19 cellular contexts compared by ENCODE assay signal in the genomic region with DNA sequence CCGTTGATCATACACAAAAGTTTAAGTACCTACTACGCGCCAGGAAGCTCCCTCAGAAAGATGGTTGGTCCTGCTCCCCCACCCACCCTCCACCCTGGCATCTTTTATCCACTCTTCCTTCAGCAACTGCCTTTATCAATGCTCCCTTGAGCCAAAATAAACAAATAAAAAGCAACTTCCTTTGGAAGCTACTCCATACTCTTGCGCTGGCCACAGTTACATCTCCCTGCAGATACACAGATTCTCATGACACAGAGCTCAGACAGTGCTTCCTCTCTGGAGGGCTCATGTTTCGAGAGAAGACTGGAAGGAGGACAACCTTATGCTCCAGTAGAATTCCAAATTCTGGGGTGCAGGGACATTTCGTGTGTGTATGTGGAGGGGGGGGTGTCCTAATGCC. TPM values are rescaled to one million over a fixed set of nuclear protein-coding genes. Genes with fewer than 3 reads are reported as not detected.
DNase-seq lines count a peak whose midpoint lies in the region; TF ChIP-seq lines count a peak whose summit lies in the region.
"Had no signal": no experiment of that assay in that cellular context is flagged by ENCODE, and none has a peak within 500 bp of the region (broad histone marks: within the 10 kb centered on the region; RNA-seq: fewer than 3 reads in every experiment).

No MANE protein-coding gene starts in this region.

- no peaks in the 10 kb centered on the region for H3K9me3 Mint-ChIP-seq in activated CD4-positive, alpha-beta T cell treated with anti-CD3 and anti-CD28 coated beads, Interleukin-2, amount 10 ng/mL, durations not matched to agents 24 days and 14 days
- H3K9me3 Mint-ChIP-seq: CD8-positive, alpha-beta T cell had no signal

- no peak overlapping the region for H3K4ac ChIP-seq in mesenchymal stem cell (ENCODE audit: low read depth in 1 of 2, low read length in 2 of 2)

- no peaks in the 10 kb centered on the region for H3K36me3 Mint-ChIP-seq in activated CD4-positive, alpha-beta T cell treated with anti-CD3 and anti-CD28 coated beads, Interleukin-2, amount 10 ng/mL, durations not matched to agents 24 days and 14 days (ENCODE audit: low read depth)
- H3K36me3 Mint-ChIP-seq: CD8-positive, alpha-beta T cell had no signal

- no peak for DNase-seq in activated CD4-positive, alpha-beta T cell treated with anti-CD3 and anti-CD28 coated beads, Interleukin-2, amount 10 ng/mL, durations not matched to agents 24 days and 14 days
- no peak for DNase-seq in activated CD4-positive, alpha-beta T cell treated with anti-CD3 and anti-CD28 coated beads, Interleukin-2, amount 50 U/mL, for 4 hours
- peak; percentile 58 for DNase-seq in LNCaP clone FGC (ENCODE audit: low read depth)
- peak; percentile 35 for DNase-seq in brain microvascular endothelial cell
- DNase-seq in mesenchymal stem cell, result peak; percentile 28
- no peak for DNase-seq in stomach
- no peak for DNase-seq in NCI-H1048 (lab: John Stamatoyannopoulos, UW)
- no peak for DNase-seq in inferior parietal cortex (ENCODE audit: extremely low spot score)
- DNase-seq: Calu3; CD8-positive, alpha-beta T cell; DMS53; GOT3; KG1; NCI-H1092 treated with DMSO at 0.1 percent for 48 hours; NCI-H146; NCI-H2081 had no signal

- H3K4me2 ChIP-seq in mesenchymal stem cell (ENCODE audit: low read length, poor library complexity, severe bottlenecking), result no peak overlapping the region
- H3K4me2 ChIP-seq: A549, BLaER1 had no signal

- H3K9me3 ChIP-seq in mesenchymal stem cell (ENCODE audit: control insufficient read depth, low read length) (no peaks in the 10 kb centered on the region), stomach (no peaks in the 10 kb centered on the region)
- H3K9me3 ChIP-seq: A549, BLaER1, SJSA1 had no signal

- H3K36me3 ChIP-seq in brain microvascular endothelial cell (replicated peaks), result no peaks in the 10 kb centered on the region
- no peaks in the 10 kb centered on the region for H3K36me3 ChIP-seq in mesenchymal stem cell (ENCODE audit: control insufficient read depth in 1 of 2, insufficient read depth in 2 of 2, low read depth in 1 of 2, low read length in 2 of 2)
- H3K36me3 ChIP-seq in stomach, result no peaks in the 10 kb centered on the region
- H3K36me3 ChIP-seq: BLaER1 had no signal

- H2BK15ac ChIP-seq in mesenchymal stem cell (ENCODE audit: low read depth, poor library complexity, severe bottlenecking), result no peak overlapping the region

- no peak overlapping the region for H3K4me3 Mint-ChIP-seq in activated CD4-positive, alpha-beta T cell treated with anti-CD3 and anti-CD28 coated beads, Interleukin-2, amount 10 ng/mL, durations not matched to agents 24 days and 14 days
- H3K4me3 Mint-ChIP-seq: CD8-positive, alpha-beta T cell had no signal

- H3K27me3 Mint-ChIP-seq in activated CD4-positive, alpha-beta T cell treated with anti-CD3 and anti-CD28 coated beads, Interleukin-2, amount 10 ng/mL, durations not matched to agents 24 days and 14 days, result peaks cover 27% of the 10 kb centered on the region

- peaks cover 9% of the 10 kb centered on the region for H3K79me1 ChIP-seq in mesenchymal stem cell (replicated peaks; ENCODE audit: low read length, poor library complexity, severe bottlenecking)

- no peak overlapping the region for H3K9ac ChIP-seq in mesenchymal stem cell (ENCODE audit: low read length)
- H3K9ac ChIP-seq: BLaER1 had no signal

- H4K8ac ChIP-seq in mesenchymal stem cell (ENCODE audit: low read length), result no peak overlapping the region

- H3K27ac Mint-ChIP-seq in activated CD4-positive, alpha-beta T cell treated with anti-CD3 and anti-CD28 coated beads, Interleukin-2, amount 10 ng/mL, durations not matched to agents 24 days and 14 days, result peak overlapping the region; percentile 26
- H3K27ac Mint-ChIP-seq: CD8-positive, alpha-beta T cell had no signal

- no peak overlapping the region for H3K23ac ChIP-seq in mesenchymal stem cell (ENCODE audit: low read length in 2 of 2)

- TF ChIP-seq POLR2A in stomach (IDR thresholded peaks at IDR 0.05), result no peak

- in situ Hi-C loops in brain microvascular endothelial cell (cut with HindIII; ENCODE audit: low pct_ligation_motif_present, low sequenced_read_pairs), result no loop called here

- no peak overlapping the region for H2AFZ ChIP-seq in mesenchymal stem cell (ENCODE audit: low read depth, low read length)

- WGBS in mesenchymal stem cell, result 73% methylated on average over 5 of the region's 6 CpGs
- 44 to 53% (median 46%) methylated on average over 6 of the region's 6 CpGs for WGBS in stomach, 5 donors

- H2BK5ac ChIP-seq in mesenchymal stem cell (ENCODE audit: low read depth, low read length, poor library complexity, severe bottlenecking), result no peak overlapping the region

- intact Hi-C loops in activated CD4-positive, alpha-beta T cell treated with anti-CD3 and anti-CD28 coated beads, Interleukin-2, amount 10 ng/mL, durations not matched to agents 24 days and 14 days (cut with micrococcal nuclease), result no loop called here
- intact Hi-C loops in stomach (cut with DNase I; ENCODE audit: low total_unique reads), result no loop called here

- peaks cover 29% of the 10 kb centered on the region for H3K4me1 ChIP-seq in mesenchymal stem cell (ENCODE audit: control insufficient read depth, insufficient read depth, low read depth, low read length)
- H3K4me1 ChIP-seq in stomach, result peaks cover 29 to 39% (median 34%) of the 10 kb centered on the region in 4 donors

- TF ChIP-seq EP300 in stomach (IDR thresholded peaks at IDR 0.05), result no peak

- no peaks in the 10 kb centered on the region for H3K4me1 Mint-ChIP-seq in activated CD4-positive, alpha-beta T cell treated with anti-CD3 and anti-CD28 coated beads, Interleukin-2, amount 10 ng/mL, durations not matched to agents 24 days and 14 days

- H2AK5ac ChIP-seq in mesenchymal stem cell (ENCODE audit: low read length, severe bottlenecking), result no peak overlapping the region

- TF ChIP-seq CTCF in LNCaP clone FGC (IDR thresholded peaks at IDR 0.05; ENCODE audit: control insufficient read depth, extremely low read depth, insufficient read depth), result no peak
- TF ChIP-seq CTCF in brain microvascular endothelial cell (IDR thresholded peaks at IDR 0.05; ENCODE audit: low read depth, low read length, missing control alignments), result no peak
- no peak for TF ChIP-seq CTCF in stomach (IDR thresholded peaks at IDR 0.05)

- H3K27ac ChIP-seq in brain microvascular endothelial cell, result no peak overlapping the region
- H3K27ac ChIP-seq in mesenchymal stem cell (ENCODE audit: low read length, poor library complexity, severe bottlenecking), result no peak overlapping the region
- no peak overlapping the region for H3K27ac ChIP-seq in stomach
- H3K27ac ChIP-seq: A549, BLaER1, SJSA1 had no signal

- no peak overlapping the region for H2BK120ac ChIP-seq in mesenchymal stem cell (ENCODE audit: low read depth, low read length)

- H4K91ac ChIP-seq in mesenchymal stem cell (ENCODE audit: low read length), result no peak overlapping the region

- H2BK12ac ChIP-seq in mesenchymal stem cell (ENCODE audit: low read length in 2 of 2), result peak overlapping the region in 1 of 2 experiments; percentile 11

- peak overlapping the region in 1 of 2 experiments; percentile 41 for H3K18ac ChIP-seq in mesenchymal stem cell (ENCODE audit: low read depth in 1 of 2, low read length in 2 of 2)

- H3K4me3 ChIP-seq in LNCaP clone FGC (ENCODE audit: low read depth, low read length) (no peak overlapping the region), brain microvascular endothelial cell (ENCODE audit: low read depth, low read length) (no peak overlapping the region), mesenchymal stem cell (ENCODE audit: insufficient read depth in 1 of 2, low read depth in 1 of 2, low read length in 2 of 2) (no peak overlapping the region), stomach (no peak overlapping the region)
- H3K4me3 ChIP-seq: A549, BLaER1, SJSA1 had no signal

- H3K27me3 ChIP-seq in brain microvascular endothelial cell (replicated peaks) (no peaks in the 10 kb centered on the region), mesenchymal stem cell (ENCODE audit: control insufficient read depth in 1 of 2, insufficient read depth in 1 of 2, low read length in 2 of 2) (no peaks in the 10 kb centered on the region), stomach (peaks cover 0 to 9% (median 0%) of the 10 kb centered on the region in 3 donors)
- H3K27me3 ChIP-seq: BLaER1, SJSA1 had no signal

- no peak overlapping the region for H3K14ac ChIP-seq in mesenchymal stem cell (ENCODE audit: low read length in 2 of 2)

RNA-seq across cellular contexts. Expression of gene STEAP3, which starts 3.8 kb away (rescaled TPM):
- 0.16 and 0.19 TPM in 2 replicates for total RNA-seq in activated CD4-positive, alpha-beta T cell treated with anti-CD3 and anti-CD28 coated beads, Interleukin-2, amount 10 ng/mL, durations not matched to agents 24 days and 14 days
- 25.2 TPM for polyA plus RNA-seq in mesenchymal stem cell (2013, experiment 1 of 2)
- 25.9 TPM for polyA plus RNA-seq in mesenchymal stem cell (2013, experiment 2 of 2)
- total RNA-seq in stomach, result 10 to 100 TPM in 3 of 5 donors, 1 to 10 TPM in 2; 5.3 to 56.7 (median 37.4) TPM
- polyA plus RNA-seq in stomach, result 10 to 100 TPM in 2 of 3 donors, 1 to 10 TPM in 1; 2.9 to 12.8 (median 12.5) TPM
- total RNA-seq: CD8-positive, alpha-beta T cell had no signal

Comparison
In these comparisons a context has a peak if more than half of its experiments do, and no peak if none do; other contexts are left out.
1. DNase-seq: peak in LNCaP clone FGC (single experiment), brain microvascular endothelial cell (single experiment) and mesenchymal stem cell (single experiment); none in activated CD4-positive, alpha-beta T cell treated with anti-CD3 and anti-CD28 coated beads, Interleukin-2, amount 10 ng/mL, durations not matched to agents 24 days and 14 days (single experiment), activated CD4-positive, alpha-beta T cell treated with anti-CD3 and anti-CD28 coated beads, Interleukin-2, amount 50 U/mL, for 4 hours (0 of 2), stomach (single experiment), NCI-H1048 (single experiment) and inferior parietal cortex (single experiment).